ENCODE assay signal across 23 cellular contexts in the genomic region with DNA sequence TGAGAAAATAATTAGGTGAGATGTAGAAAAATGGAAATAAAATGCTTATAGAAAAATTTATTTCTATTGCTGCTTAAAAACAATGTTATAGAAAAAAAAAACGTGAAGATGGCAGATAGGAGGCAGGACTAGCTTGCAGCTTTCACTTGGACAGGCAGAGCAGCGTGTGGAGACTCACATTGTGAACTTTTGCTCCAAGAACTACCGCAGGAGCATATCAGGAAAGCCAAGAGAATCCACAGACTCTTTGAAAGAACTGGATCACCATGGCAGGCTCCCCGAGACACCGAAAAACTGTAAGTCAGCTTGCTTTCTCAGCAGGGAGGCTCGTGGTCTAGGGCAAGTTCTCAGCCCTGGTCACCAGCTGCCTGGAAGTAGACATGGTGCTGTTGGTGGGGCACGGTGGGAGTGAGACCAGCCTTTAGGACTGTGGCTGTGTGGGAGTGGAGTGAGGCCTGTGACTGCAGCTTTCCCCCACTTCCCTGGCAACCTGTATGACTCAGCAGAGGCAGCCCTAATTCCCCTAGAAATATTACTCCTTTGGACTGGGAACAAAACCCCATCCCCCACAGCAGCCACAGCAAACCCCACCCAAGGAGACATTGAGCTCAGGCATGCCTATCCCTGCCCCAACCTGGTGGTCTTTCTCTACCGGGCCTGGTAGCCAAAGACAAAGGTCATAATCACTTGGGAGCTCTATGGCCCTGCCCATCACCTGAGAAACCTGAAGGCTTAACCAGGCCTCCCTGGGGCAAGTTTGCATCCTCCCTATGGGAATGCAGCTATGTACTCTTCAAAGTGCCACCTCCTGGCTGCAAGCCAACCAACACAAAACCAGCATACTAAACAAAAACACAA. TPM values are rescaled to one million over a fixed set of nuclear protein-coding genes. Genes with fewer than 3 reads are reported as not detected.
DNase-seq lines count a peak whose midpoint lies in the region; TF ChIP-seq lines count a peak whose summit lies in the region.
"Had no signal": no experiment of that assay in that cellular context is flagged by ENCODE, and none has a peak within 500 bp of the region (broad histone marks: within the 10 kb centered on the region; RNA-seq: fewer than 3 reads in every experiment).

No MANE protein-coding gene starts in this region.

- H3K9me3 ChIP-seq in H9 (ENCODE audit: control insufficient read depth, low read depth, low read length) (no peaks in the 10 kb centered on the region), OCI-LY7 (ENCODE audit: low read length) (no peaks in the 10 kb centered on the region)
- H3K9me3 ChIP-seq: right lobe of liver, uterus had no signal

- H4K5ac ChIP-seq in H9 (ENCODE audit: insufficient read length, low read depth, low read length) = no peak overlapping the region

- no peak overlapping the region for H2BK5ac ChIP-seq in H9 (ENCODE audit: insufficient read length, low read length)

- TF ChIP-seq CTCF in H9 (conservative IDR thresholded peaks at IDR 0.05) = no peak
- TF ChIP-seq CTCF in OCI-LY7 (conservative IDR thresholded peaks at IDR 0.05; ENCODE audit: low read length) = no peak
- peak; percentile 9 for TF ChIP-seq CTCF in choroid plexus epithelial cell (conservative IDR thresholded peaks at IDR 0.05; ENCODE audit: low read depth, low read length)

- no peak overlapping the region for H2BK15ac ChIP-seq in H9 (ENCODE audit: low read depth, low read length)

- H3K14ac ChIP-seq in H9 (ENCODE audit: insufficient read depth, low read length) = no peak overlapping the region

- H3K79me2 ChIP-seq in H9 (ENCODE audit: insufficient read depth, low read length) (no peaks in the 10 kb centered on the region), OCI-LY7 (ENCODE audit: insufficient read depth, low read depth, low read length) (no peaks in the 10 kb centered on the region)

- no CpG with 5 or more reads among the region's 8 CpGs for WGBS in H9 (ENCODE audit: extremely low coverage, insufficient read length, low lambda C conversion rate)

- H3T11ph ChIP-seq in H9 (ENCODE audit: low read length) = no peak overlapping the region

- POLR2A ChIA-PET in OCI-LY7 (lab: Charles Lee) = interaction anchor here (0.5 to 1.0 kb wide), 4 partner anchors 24 to 594 kb away, joined by 3 to 4 read pairs (median 3); no protein-coding TSS in a partner anchor

- H3K4me1 ChIP-seq in H9 (ENCODE audit: insufficient read depth, low read length) (no peaks in the 10 kb centered on the region), OCI-LY7 (ENCODE audit: insufficient read depth, low read length, poor library complexity, severe bottlenecking) (no peaks in the 10 kb centered on the region)
- H3K4me1 ChIP-seq: right lobe of liver, uterus had no signal

- no peak overlapping the region for H3K4me3 Mint-ChIP-seq in H9
- H3K4me3 Mint-ChIP-seq: CD14-positive monocyte; effector memory CD8-positive, alpha-beta T cell; immature natural killer cell; T-helper 2 cell treated with Interferon-gamma antibody and Interleukin-4, amounts not matched to agents 5 μg/mL and 100 μg/mL, for 36 hours had no signal

- H3K4me3 ChIP-seq in OCI-LY7 (ENCODE audit: low read depth, low read length, poor library complexity, severe bottlenecking) (no peak overlapping the region), choroid plexus epithelial cell (ENCODE audit: low read depth, low read length) (no peak overlapping the region)
- H3K4me3 ChIP-seq: right lobe of liver, uterus had no signal

- DNase-seq in H9 = peak; percentile 29
- DNase-seq in OCI-LY7 (ENCODE audit: low spot score) = peak; percentile 11
- peak; percentile 37 for DNase-seq in choroid plexus epithelial cell (ENCODE audit: low read depth)
- peak; percentile 38 for DNase-seq in renal cortical epithelial cell (ENCODE audit: low read depth)
- no peak for DNase-seq in retina
- DNase-seq in NCI-H187 (lab: John Stamatoyannopoulos, UW) = no peak
- no peak for DNase-seq in amniotic stem cell (lab: John Stamatoyannopoulos, UW)
- DNase-seq: activated CD4-positive, alpha-beta T cell treated with anti-CD3 and anti-CD28 coated beads for 4 hours; activated CD8-positive, alpha-beta memory T cell treated with anti-CD3 and anti-CD28 coated beads, Interleukin-2, amount 50 U/mL, for 48 hours; activated naive CD4-positive, alpha-beta T cell treated with anti-CD3 and anti-CD28 coated beads, Interleukin-2, amount 50 U/mL, for 16 hours; effector memory CD8-positive, alpha-beta T cell; HCEC 1CT; immature natural killer cell; Kasumi-1; mesenchymal stem cell; NCI-H187 treated with DMSO at 0.1 percent for 48 hours; NCI-H526; right lobe of liver; stimulated activated CD4-positive, alpha-beta T cell treated with anti-CD3 and anti-CD28 coated beads, Interleukin-4, amount 100 ng/mL, for 4 hours; uterus had no signal

- H3K27me3 Mint-ChIP-seq in H9 (ENCODE audit: low read depth) = no peaks in the 10 kb centered on the region
- H3K27me3 Mint-ChIP-seq: effector memory CD8-positive, alpha-beta T cell had no signal

- peak overlapping the region in 1 of 3 experiments; percentile 70; a peak in 2 of 7 replicates for H3K27ac Mint-ChIP-seq in H9
- H3K27ac Mint-ChIP-seq: CD14-positive monocyte; effector memory CD8-positive, alpha-beta T cell; immature natural killer cell; T-helper 2 cell treated with Interferon-gamma antibody and Interleukin-4, amounts not matched to agents 5 μg/mL and 100 μg/mL, for 36 hours had no signal

- peaks cover 0 to 2% of the 10 kb centered on the region in 2 experiments; a peak in 1 of 5 replicates for H3K9me3 Mint-ChIP-seq in H9
- H3K9me3 Mint-ChIP-seq: effector memory CD8-positive, alpha-beta T cell; T-helper 2 cell treated with Interferon-gamma antibody and Interleukin-4, amounts not matched to agents 5 μg/mL and 100 μg/mL, for 36 hours had no signal

- H3K36me3 Mint-ChIP-seq in H9 (ENCODE audit: insufficient read depth in 1 of 3, low read depth in 3 of 3) = peaks cover 0 to 12% (median 0%) of the 10 kb centered on the region in 3 experiments; a peak in 2 of 7 replicates
- H3K36me3 Mint-ChIP-seq: CD14-positive monocyte, immature natural killer cell had no signal

- H4K8ac ChIP-seq in H9 (replicated peaks; ENCODE audit: insufficient read length, low read depth, low read length) = no peak overlapping the region

- no peak overlapping the region for H3K4me2 ChIP-seq in H9 (ENCODE audit: insufficient read depth, insufficient read length, low read length)
- H3K4me2 ChIP-seq in OCI-LY7 (ENCODE audit: low read length) = no peak overlapping the region

- peaks cover 6 to 21% of the 10 kb centered on the region in 2 experiments for H3K4me1 Mint-ChIP-seq in H9
- H3K4me1 Mint-ChIP-seq: CD14-positive monocyte, immature natural killer cell had no signal

- no peak overlapping the region for H2BK12ac ChIP-seq in H9 (ENCODE audit: insufficient read length, low read depth, low read length)

- CTCF ChIA-PET in OCI-LY7 (lab: Charles Lee; ENCODE audit: unreplicated experiment) = no interaction called here

- no peak overlapping the region for H2BK120ac ChIP-seq in H9 (ENCODE audit: low read depth, low read length, poor library complexity, severe bottlenecking)

- no peak overlapping the region for H3K23ac ChIP-seq in H9 (ENCODE audit: insufficient read length, low read depth, low read length)

- H3K27ac ChIP-seq in H9 (ENCODE audit: insufficient read length, low read depth, low read length) (no peak overlapping the region), OCI-LY7 (ENCODE audit: low read depth, low read length, poor library complexity, severe bottlenecking) (no peak overlapping the region)
- H3K27ac ChIP-seq: right lobe of liver, uterus had no signal

- H4K91ac ChIP-seq in H9 (ENCODE audit: insufficient read length, low read depth, low read length) = no peak overlapping the region

- H3K4ac ChIP-seq in H9 (ENCODE audit: low read depth, low read length) = no peak overlapping the region

- intact Hi-C loops in OCI-LY7 (cut with micrococcal nuclease; ENCODE audit: unreplicated experiment) = no loop called here

- H2AFZ ChIP-seq in H9 (ENCODE audit: low read length) = no peak overlapping the region
- H2AFZ ChIP-seq in OCI-LY7 (ENCODE audit: low read length) = peak overlapping the region; percentile 63; the same call in 1 of the 2 replicates

- H3K56ac ChIP-seq in H9 (ENCODE audit: insufficient read length, low read depth, low read length) = no peak overlapping the region

- no peak overlapping the region for H3K9ac ChIP-seq in H9 (ENCODE audit: extremely low read depth, insufficient read length, low read length)

- no peaks in the 10 kb centered on the region for H4K20me1 ChIP-seq in H9 (ENCODE audit: control insufficient read depth, insufficient read depth, insufficient read length)
- H4K20me1 ChIP-seq in OCI-LY7 (ENCODE audit: insufficient read depth, low read length) = no peaks in the 10 kb centered on the region

- no peaks in the 10 kb centered on the region for H3K36me3 ChIP-seq in OCI-LY7 (ENCODE audit: insufficient read depth, low read length)
- H3K36me3 ChIP-seq: right lobe of liver, uterus had no signal

- no peaks in the 10 kb centered on the region for H3K79me1 ChIP-seq in H9 (ENCODE audit: insufficient read depth, low read depth, low read length, poor library complexity, severe bottlenecking)

- BruUV-seq in OCI-LY7 (replicated peaks; lab: Mats Ljungman, UMichigan) = no TSS peak

- no peaks in the 10 kb centered on the region for H3K27me3 ChIP-seq in H9 (ENCODE audit: insufficient read depth, low read length)
- H3K27me3 ChIP-seq: right lobe of liver, uterus had no signal

- H2BK20ac ChIP-seq in H9 (ENCODE audit: low read depth, low read length, poor library complexity, severe bottlenecking) = no peak overlapping the region

- H3K9me2 ChIP-seq in OCI-LY7 (ENCODE audit: insufficient read depth, low read length) = no peaks in the 10 kb centered on the region

- no peak overlapping the region for H3K18ac ChIP-seq in H9 (ENCODE audit: insufficient read length, low read depth, low read length)

- H3K23me2 ChIP-seq in H9 (ENCODE audit: insufficient read length, low read depth, low read length, poor library complexity, severe bottlenecking) = no peaks in the 10 kb centered on the region

- no peak overlapping the region for H2AK5ac ChIP-seq in H9 (ENCODE audit: insufficient read length, low read length)

RNA-seq across cellular contexts. Expression of gene STRIT1, which starts 22.8 kb away (rescaled TPM):
- total RNA-seq in H9 (2021) (0.26 TPM in 1 of 2 replicates, not detected in the other), OCI-LY7 (2022) (not detected in 2 replicates), renal cortical epithelial cell (not detected in 2 replicates)
- total RNA-seq in OCI-LY7 (2014; rRNA removed; shearing (Covaris generic)) = not detected in 2 replicates
- total RNA-seq: Daoy, uterus had no signal

Comparison
In these comparisons a context has a peak if more than half of its experiments do, and no peak if none do; other contexts are left out.
1. DNase-seq: peak in H9 (single experiment), OCI-LY7 (single experiment), choroid plexus epithelial cell (single experiment) and renal cortical epithelial cell (single experiment); none in retina (single experiment), NCI-H187 (0 of 2) and amniotic stem cell (single experiment).